8 cellular contexts compared by ENCODE assay signal in genomic region chr17:45431531-45432404, GRCh38. TPM values are rescaled to one million over a fixed set of nuclear protein-coding genes. Genes with fewer than 3 reads are reported as not detected.
DNase-seq lines count a peak whose midpoint lies in the region; ATAC-seq and TF ChIP-seq lines count a peak whose summit lies in the region.

No MANE protein-coding gene starts in this region.

- peak overlapping the region; percentile 98 for H3K4me2 ChIP-seq in hepatocyte
- peak overlapping the region; percentile 96 for H3K4me2 ChIP-seq in skeletal muscle satellite cell (ENCODE audit: low read length)

- H3K4me3 ChIP-seq in NB4 (ENCODE audit: low read depth, low read length) (peak overlapping the region; percentile 59), hepatocyte (peak overlapping the region; percentile 32), skeletal muscle satellite cell (ENCODE audit: low read length) (peak overlapping the region; percentile 70)

- WGBS in hepatocyte (ENCODE audit: low lambda C conversion rate, missing lambda C conversion rate): under 1% methylated on average over 40 of the region's 64 CpGs

- H3K27ac ChIP-seq in hepatocyte: peak overlapping the region; percentile 72

- no peak overlapping the region for H3K27ac Mint-ChIP-seq in T-helper 17 cell

- no peaks in the 10 kb centered on the region for H3K36me3 ChIP-seq in hepatocyte (replicated peaks; ENCODE audit: insufficient read depth, low read depth)
- H3K36me3 ChIP-seq in skeletal muscle satellite cell (ENCODE audit: insufficient read depth, low read length): peaks cover 10% of the 10 kb centered on the region

- TF ChIP-seq POLR2A in NB4 (IDR thresholded peaks at IDR 0.05; ENCODE audit: extremely low read depth, insufficient read length): no peak

- DNase-seq in DMS153 treated with DMSO at 0.1 percent for 48 hours (lab: John Stamatoyannopoulos, UW; ENCODE audit: unreplicated experiment): peak; percentile 37
- DNase-seq in NB4 (ENCODE audit: low read depth): peak; percentile 84
- DNase-seq in T-helper 17 cell: peak; percentile 51 to 69 (median 68)
- peak; percentile 22 for DNase-seq in amniotic epithelial cell (ENCODE audit: low read depth)
- DNase-seq in hepatocyte (ENCODE audit: low spot score): peak; percentile 90
- no peak for DNase-seq in middle frontal gyrus (ENCODE audit: extremely low spot score, low spot score)

- H3K79me2 ChIP-seq in hepatocyte: no peaks in the 10 kb centered on the region

- peak; percentile 49 for ATAC-seq in GM21786 (IDR thresholded peaks at IDR 0.05; ENCODE audit: unreplicated experiment)
- ATAC-seq in T-helper 17 cell: peak; percentile 68

- no peak for TF ChIP-seq CTCF in NB4 (IDR thresholded peaks at IDR 0.05; ENCODE audit: low read depth, low read length)
- no peak for TF ChIP-seq CTCF in hepatocyte (IDR thresholded peaks at IDR 0.05; ENCODE audit: poor library complexity)

- H3K27me3 Mint-ChIP-seq in T-helper 17 cell: no peaks in the 10 kb centered on the region

- H3K4me1 Mint-ChIP-seq in T-helper 17 cell: peaks cover 21% of the 10 kb centered on the region

- peaks cover 35% of the 10 kb centered on the region for H3K27me3 ChIP-seq in hepatocyte
- H3K27me3 ChIP-seq in skeletal muscle satellite cell (ENCODE audit: control insufficient read depth, insufficient read depth, low read length): peaks cover 33% of the 10 kb centered on the region

- H3K4me1 ChIP-seq in hepatocyte (ENCODE audit: insufficient read depth): peaks cover 32% of the 10 kb centered on the region
- H3K4me1 ChIP-seq in skeletal muscle satellite cell (ENCODE audit: control insufficient read depth, insufficient read depth, low read length): peaks cover 22% of the 10 kb centered on the region

- H3K9me3 ChIP-seq in T-helper 17 cell (ENCODE audit: control insufficient read depth, low read length, poor library complexity, severe bottlenecking) (no peaks in the 10 kb centered on the region), hepatocyte (ENCODE audit: low read depth) (no peaks in the 10 kb centered on the region), skeletal muscle satellite cell (replicated peaks; ENCODE audit: low read length) (no peaks in the 10 kb centered on the region)

- no peaks in the 10 kb centered on the region for H3K9me2 ChIP-seq in hepatocyte (replicated peaks; ENCODE audit: insufficient read depth)

- peak overlapping the region; percentile 90 for H3K4me3 Mint-ChIP-seq in T-helper 17 cell

- peak overlapping the region; percentile 54 for H3K9ac ChIP-seq in skeletal muscle satellite cell (ENCODE audit: low read depth, low read length)

- H2AFZ ChIP-seq in hepatocyte: peak overlapping the region; percentile 50

- H3K36me3 Mint-ChIP-seq in T-helper 17 cell (ENCODE audit: low read depth): no peaks in the 10 kb centered on the region

- H4K20me1 ChIP-seq in hepatocyte (ENCODE audit: insufficient read depth, poor library complexity, severe bottlenecking): no peaks in the 10 kb centered on the region

RNA-seq across cellular contexts. Expression of gene ARHGAP27, which starts 0.9 kb away (rescaled TPM):
- 10 to 100 TPM; 42.0 to 55.4 TPM for total RNA-seq in T-helper 17 cell
- total RNA-seq in hepatocyte: 27.9 and 78.1 TPM in 2 replicates
- polyA plus RNA-seq in hepatocyte: 21.1 and 24.4 TPM in 2 replicates
- 1.7 and 6.1 TPM in 2 replicates for total RNA-seq in skeletal muscle satellite cell (2012; rRNA removed)

RNA-seq across cellular contexts. Expression of gene PLEKHM1, which starts 58.8 kb away (rescaled TPM):
- total RNA-seq in T-helper 17 cell: 10 to 100 TPM; 87.6 to 97.0 TPM
- 18.4 and 22.0 TPM in 2 replicates for total RNA-seq in hepatocyte
- polyA plus RNA-seq in hepatocyte: 18.5 and 23.8 TPM in 2 replicates
- 16.8 and 23.6 TPM in 2 replicates for total RNA-seq in skeletal muscle satellite cell (2012; rRNA removed)
